Comparison of ENCODE assay signal across 8 cellular contexts in the genomic region with DNA sequence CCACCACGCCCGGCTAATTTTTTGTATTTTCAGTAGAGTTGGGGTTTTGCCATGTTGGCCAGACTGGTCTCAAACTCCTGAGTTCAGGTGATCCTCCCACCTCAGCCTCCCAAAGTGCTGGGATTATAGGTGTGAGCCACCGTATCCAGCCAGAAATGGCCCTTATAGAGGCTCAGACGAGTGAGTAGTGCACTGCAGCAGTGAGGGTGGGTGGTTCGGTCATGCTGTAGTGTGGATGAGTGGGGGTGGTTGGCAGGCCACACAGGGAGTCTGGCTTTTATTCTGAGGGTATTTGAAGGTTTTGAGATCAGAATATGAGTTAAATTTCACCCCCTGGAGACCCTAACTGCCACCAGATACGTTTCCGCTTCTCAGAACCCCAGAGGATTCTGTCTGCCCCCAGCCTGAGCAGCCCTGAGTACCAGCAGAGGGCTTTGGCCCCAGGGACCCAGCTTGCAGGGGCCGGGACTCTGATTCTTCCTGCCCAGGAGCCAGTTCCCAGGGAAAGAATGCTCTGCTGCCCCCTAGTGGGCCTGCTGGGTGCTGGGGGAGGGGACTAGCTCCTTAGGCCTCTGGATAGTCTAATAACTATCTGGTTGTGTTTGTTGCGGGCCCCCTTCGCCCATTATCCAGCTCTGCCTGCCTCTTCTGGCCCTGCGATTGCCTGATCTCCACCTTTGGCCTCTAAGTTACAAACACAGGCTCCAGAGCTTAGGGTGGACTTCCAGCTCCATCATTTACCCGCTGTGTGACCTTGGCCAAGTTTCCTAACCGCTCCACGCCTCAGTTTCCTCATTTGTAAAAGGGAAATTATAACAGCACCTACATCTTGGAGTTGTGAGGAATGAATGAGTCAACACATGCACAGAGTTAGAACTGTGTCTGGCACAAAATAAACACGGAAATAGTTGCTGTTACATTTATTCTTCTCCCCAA. TPM values are rescaled to one million over a fixed set of nuclear protein-coding genes. Genes with fewer than 3 reads are reported as not detected.
DNase-seq lines count a peak whose midpoint lies in the region; ATAC-seq, FAIRE-seq and TF ChIP-seq lines count a peak whose summit lies in the region.

No MANE protein-coding gene starts in this region.

- H3K9me3 Mint-ChIP-seq in natural killer cell: no peaks in the 10 kb centered on the region
- no peaks in the 10 kb centered on the region for H3K9me3 Mint-ChIP-seq in stimulated activated effector memory CD8-positive, alpha-beta T cell treated with anti-CD3 and anti-CD28 coated beads, Interleukin-12 subunit alpha, Interleukin-12 subunit beta, amount 100 ng/mL, for 72 hours

- H3K4me1 Mint-ChIP-seq in natural killer cell: peaks cover 15 to 21% of the 10 kb centered on the region in 2 donors
- peaks cover 40% of the 10 kb centered on the region for H3K4me1 Mint-ChIP-seq in stimulated activated effector memory CD8-positive, alpha-beta T cell treated with anti-CD3 and anti-CD28 coated beads, Interleukin-12 subunit alpha, Interleukin-12 subunit beta, amount 100 ng/mL, for 72 hours

- no peaks in the 10 kb centered on the region; the same call in 1 of the 2 replicates for H4K20me1 ChIP-seq in Karpas-422 (ENCODE audit: insufficient read depth, low read depth, low read length)

- no peak overlapping the region for H2AFZ ChIP-seq in Karpas-422 (ENCODE audit: low read length)

- peak overlapping the region; percentile 37 for H3K4me3 Mint-ChIP-seq in natural killer cell
- H3K4me3 Mint-ChIP-seq in stimulated activated effector memory CD8-positive, alpha-beta T cell treated with anti-CD3 and anti-CD28 coated beads, Interleukin-12 subunit alpha, Interleukin-12 subunit beta, amount 100 ng/mL, for 72 hours: peak overlapping the region; percentile 88

- 38 to 42% methylated on average over 11 to 13 of the region's 15 CpGs for WGBS in esophagus squamous epithelium, 2 donors

- no peaks in the 10 kb centered on the region for H3K9me3 ChIP-seq in Karpas-422 (ENCODE audit: low read length)
- no peaks in the 10 kb centered on the region for H3K9me3 ChIP-seq in esophagus squamous epithelium

- H3K4me2 ChIP-seq in Karpas-422 (ENCODE audit: low read depth, low read length, poor library complexity, severe bottlenecking): peak overlapping the region; percentile 98

- H3K36me3 ChIP-seq in Karpas-422 (ENCODE audit: insufficient read depth, low read length) (peaks cover 26% of the 10 kb centered on the region), esophagus squamous epithelium (peaks cover 0 to 21% (median 0%) of the 10 kb centered on the region in 3 donors)

- H3K27me3 ChIP-seq in Karpas-422 (ENCODE audit: low read length) (no peaks in the 10 kb centered on the region), esophagus squamous epithelium (no peaks in the 10 kb centered on the region)

- no peaks in the 10 kb centered on the region for H3K27me3 Mint-ChIP-seq in natural killer cell (ENCODE audit: low read depth in 2 of 2)

- ATAC-seq in natural killer cell: peak; percentile 63 to 80 (median 68)
- peak; percentile 72 for ATAC-seq in stimulated activated effector memory CD8-positive, alpha-beta T cell treated with anti-CD3 and anti-CD28 coated beads, Interleukin-12 subunit alpha, Interleukin-12 subunit beta, amount 100 ng/mL, for 72 hours

- H3K9ac ChIP-seq in Karpas-422 (ENCODE audit: low read length): peak overlapping the region; percentile 100

- H3K27ac Mint-ChIP-seq in natural killer cell: peak overlapping the region in 1 of 2 donors; percentile 31
- peak overlapping the region; percentile 96 for H3K27ac Mint-ChIP-seq in stimulated activated effector memory CD8-positive, alpha-beta T cell treated with anti-CD3 and anti-CD28 coated beads, Interleukin-12 subunit alpha, Interleukin-12 subunit beta, amount 100 ng/mL, for 72 hours

- FAIRE-seq in RCC 7860 (lab: Jason Lieb, UNC): no peak

- peak overlapping the region; percentile 91 for H3K27ac ChIP-seq in Karpas-422 (ENCODE audit: low read length)
- peak overlapping the region in 3 of 4 donors; percentile 34 to 52 (median 43) for H3K27ac ChIP-seq in esophagus squamous epithelium

- peak; percentile 74 to 76 for DNase-seq in NCI-H2081 (lab: John Stamatoyannopoulos, UW)
- no peak for DNase-seq in NCI-H2081 treated with DMSO at 0.1 percent for 48 hours (lab: John Stamatoyannopoulos, UW)
- DNase-seq in Karpas-422: peak; percentile 98
- peak; percentile 69 for DNase-seq in RCC 7860 (ENCODE audit: low spot score)
- DNase-seq in activated T-cell treated with anti-CD3 and anti-CD28 coated beads, Interleukin-2, amount 50 U/mL, for 48 hours: peak; percentile 96 to 98
- no peak for DNase-seq in esophagus squamous epithelium (lab: John Stamatoyannopoulos, UW)
- peak; percentile 91 for DNase-seq in natural killer cell
- DNase-seq in stimulated activated effector memory CD8-positive, alpha-beta T cell treated with anti-CD3 and anti-CD28 coated beads, Interleukin-12 subunit alpha, Interleukin-12 subunit beta, amount 100 ng/mL, for 72 hours (ENCODE audit: low spot score in 2 of 2): peak; percentile 95 to 98

- H3K4me1 ChIP-seq in Karpas-422 (ENCODE audit: low read length) (peaks cover 42% of the 10 kb centered on the region), esophagus squamous epithelium (peaks cover 14 to 39% (median 26%) of the 10 kb centered on the region in 3 donors)

- TF ChIP-seq POLR2A in esophagus squamous epithelium (IDR thresholded peaks at IDR 0.05): peak in 1 of 4 donors; percentile 27

- H3K79me2 ChIP-seq in Karpas-422 (ENCODE audit: low read length): peaks cover 45% of the 10 kb centered on the region

- H3K4me3 ChIP-seq in Karpas-422 (ENCODE audit: low read length) (peak overlapping the region; percentile 91), esophagus squamous epithelium (no peak overlapping the region)

- peak; percentile 81 to 94 (median 92) for TF ChIP-seq CTCF in esophagus squamous epithelium (IDR thresholded peaks at IDR 0.05)
- TF ChIP-seq CTCF in natural killer cell (IDR thresholded peaks at IDR 0.05): peak; percentile 91

- H3K9me2 ChIP-seq in Karpas-422 (replicated peaks; ENCODE audit: insufficient read depth, low read length): no peaks in the 10 kb centered on the region

- intact Hi-C loops in esophagus squamous epithelium (cut with DNase I) (no loop called here), natural killer cell (cut with micrococcal nuclease) (loop anchor here (10.0 kb wide), 1 partner anchor 345 kb away; a partner anchor contains a TSS)

- H3K36me3 Mint-ChIP-seq in natural killer cell: no peaks in the 10 kb centered on the region
- H3K36me3 Mint-ChIP-seq in stimulated activated effector memory CD8-positive, alpha-beta T cell treated with anti-CD3 and anti-CD28 coated beads, Interleukin-12 subunit alpha, Interleukin-12 subunit beta, amount 100 ng/mL, for 72 hours: peaks cover 62% of the 10 kb centered on the region

RNA-seq across cellular contexts. Expression of a gene that starts 2.0 kb away (rescaled TPM):
- 13.1 and 20.0 TPM in 2 replicates for total RNA-seq in Karpas-422 (2014; rRNA removed; shearing (Covaris generic); ENCODE audit: low replicate concordance)
- total RNA-seq in esophagus squamous epithelium (10 to 100 TPM in 1 of 4 donors, 1 to 10 TPM in 3; 3.7 to 15.1 (median 7.0) TPM), natural killer cell (1 to 10 TPM in 2 of 3 donors, under 1 TPM in 1; 0.70 to 1.4 (median 1.4) TPM)

RNA-seq across cellular contexts. Expression of a gene that starts 14.2 kb away (rescaled TPM):
- 18.2 and 20.5 TPM in 2 replicates for total RNA-seq in Karpas-422 (2014; rRNA removed; shearing (Covaris generic); ENCODE audit: low replicate concordance)
- total RNA-seq in esophagus squamous epithelium: 1 to 10 TPM; 2.8 to 5.9 (median 4.5) TPM
- total RNA-seq in natural killer cell: 1 to 10 TPM; 5.5 to 7.4 (median 7.1) TPM

RNA-seq across cellular contexts. Expression of a gene that starts 20.4 kb away (rescaled TPM):
- total RNA-seq in Karpas-422 (2014; rRNA removed; shearing (Covaris generic); ENCODE audit: low replicate concordance): 31.3 and 48.5 TPM in 2 replicates
- total RNA-seq in esophagus squamous epithelium: 10 to 100 TPM in 3 of 4 donors, 1 to 10 TPM in 1; 7.4 to 28.6 (median 22.7) TPM
- total RNA-seq in natural killer cell: 10 to 100 TPM; 11.2 to 16.9 (median 15.2) TPM

RNA-seq across cellular contexts. Expression of a gene that starts 27.0 kb away (rescaled TPM):
- 64.1 and 117 TPM in 2 replicates for total RNA-seq in Karpas-422 (2014; rRNA removed; shearing (Covaris generic); ENCODE audit: low replicate concordance)
- total RNA-seq in esophagus squamous epithelium (1 to 10 TPM; 1.2 to 7.1 (median 2.7) TPM), natural killer cell (100 to 1,000 TPM; 196 to 210 (median 205) TPM)

RNA-seq across cellular contexts. Expression of a gene that starts 34.8 kb away (rescaled TPM):
- total RNA-seq in Karpas-422 (2014; rRNA removed; shearing (Covaris generic); ENCODE audit: low replicate concordance): not detected in 2 replicates
- total RNA-seq in esophagus squamous epithelium (not detected), natural killer cell (1 to 10 TPM; 2.9 to 8.0 (median 7.2) TPM)

Comparison
In these comparisons a context has a peak if more than half of its experiments do, and no peak if none do; other contexts are left out.
1. DNase-seq: peak in NCI-H2081 (2 of 2), Karpas-422 (single experiment), RCC 7860 (single experiment), activated T-cell treated with anti-CD3 and anti-CD28 coated beads, Interleukin-2, amount 50 U/mL, for 48 hours (2 of 2), natural killer cell (single experiment) and stimulated activated effector memory CD8-positive, alpha-beta T cell treated with anti-CD3 and anti-CD28 coated beads, Interleukin-12 subunit alpha, Interleukin-12 subunit beta, amount 100 ng/mL, for 72 hours (2 of 2); none in NCI-H2081 treated with DMSO at 0.1 percent for 48 hours (single experiment) and esophagus squamous epithelium (single experiment).